19 cellular contexts compared by ENCODE assay signal in genomic region chr17:72063262-72063661, GRCh38. TPM values are rescaled to one million over a fixed set of nuclear protein-coding genes. Genes with fewer than 3 reads are reported as not detected.
DNase-seq lines count a peak whose midpoint lies in the region; ATAC-seq, FAIRE-seq and TF ChIP-seq lines count a peak whose summit lies in the region.
"Had no signal": no experiment of that assay in that cellular context is flagged by ENCODE, and none has a peak within 500 bp of the region (broad histone marks: within the 10 kb centered on the region; RNA-seq: fewer than 3 reads in every experiment).

No MANE protein-coding gene starts in this region.

- ATAC-seq in mucosa of descending colon = no peak
- ATAC-seq: T-helper 17 cell had no signal

- DNase-seq in Calu3 = peak; percentile 40
- peak; percentile 11 for DNase-seq in Daoy (ENCODE audit: low read depth)
- peak; percentile 95 for DNase-seq in NCI-H2107 treated with DMSO at 0.1 percent for 48 hours (lab: John Stamatoyannopoulos, UW; ENCODE audit: unreplicated experiment)
- no peak for DNase-seq in bronchial epithelial cell (ENCODE audit: low read depth)
- DNase-seq in ecto neural progenitor cell (ENCODE audit: low spot score) = no peak
- no peak for DNase-seq in RWPE1 (ENCODE audit: low spot score)
- DNase-seq in mucosa of descending colon = no peak
- no peak for DNase-seq in foreskin melanocyte
- DNase-seq: ACHN; CD4-positive, alpha-beta T cell; KG1; NCI-H774; Peyer's patch; SIG-M5; T-helper 17 cell had no signal

- CTCF ChIA-PET in Calu3 (lab: Charles Lee) = interaction anchor here (0.8 kb wide), 1 partner anchor 37 kb away, joined by 4 read pairs; no protein-coding TSS in a partner anchor
- CTCF ChIA-PET in RWPE1 (lab: Yijun Ruan, JAX) = no interaction called here

- no peak overlapping the region for H3K4me3 Mint-ChIP-seq in Calu3 (ENCODE audit: low read depth, unreplicated experiment)
- H3K4me3 Mint-ChIP-seq: B cell; CD4-positive, alpha-beta T cell; T-helper 17 cell had no signal

- no TSS peak for BruUV-seq in Calu3 (replicated peaks; lab: Mats Ljungman, UMichigan)

- no peak overlapping the region for H3K4me3 ChIP-seq in bronchial epithelial cell (ENCODE audit: low read depth, low read length)
- H3K4me3 ChIP-seq in mucosa of descending colon = no peak overlapping the region
- H3K4me3 ChIP-seq: Peyer's patch had no signal

- FAIRE-seq in bronchial epithelial cell (lab: Jason Lieb, UNC) = peak; percentile 80
- FAIRE-seq: D721Med, H1 had no signal

- H3K4me1 ChIP-seq in mucosa of descending colon (ENCODE audit: low read depth) = no peaks in the 10 kb centered on the region
- H3K4me1 ChIP-seq: Peyer's patch had no signal

- TF ChIP-seq CTCF in Calu3 (IDR thresholded peaks at IDR 0.05; ENCODE audit: unreplicated experiment) (no peak), bronchial epithelial cell (IDR thresholded peaks at IDR 0.05; ENCODE audit: insufficient read depth, low read length, severe bottlenecking) (no peak), RWPE1 (conservative IDR thresholded peaks at IDR 0.05; ENCODE audit: low read depth) (no peak), mucosa of descending colon (IDR thresholded peaks at IDR 0.05) (no peak)

- no peaks in the 10 kb centered on the region for H3K27me3 ChIP-seq in bronchial epithelial cell (ENCODE audit: control insufficient read depth, insufficient read depth, low read length)
- H3K27me3 ChIP-seq: Peyer's patch had no signal

- H3K36me3 Mint-ChIP-seq in Calu3 (ENCODE audit: insufficient read depth, unreplicated experiment) = no peaks in the 10 kb centered on the region

- H3K9me3 Mint-ChIP-seq in Calu3 (ENCODE audit: low read depth, unreplicated experiment) = peaks cover 2% of the 10 kb centered on the region
- H3K9me3 Mint-ChIP-seq: CD4-positive, alpha-beta T cell had no signal

- no peaks in the 10 kb centered on the region for H3K9me3 ChIP-seq in mucosa of descending colon
- H3K9me3 ChIP-seq: Peyer's patch had no signal

- peaks cover 25% of the 10 kb centered on the region for H3K27me3 Mint-ChIP-seq in Calu3 (ENCODE audit: unreplicated experiment)
- H3K27me3 Mint-ChIP-seq: B cell; CD4-positive, alpha-beta T cell; T-helper 17 cell had no signal

- POLR2A ChIA-PET in RWPE1 (lab: Yijun Ruan, JAX; ENCODE audit: low non-redundant PET) = no interaction called here

- H3K36me3 ChIP-seq in bronchial epithelial cell (ENCODE audit: control insufficient read depth, insufficient read depth, low read length) (no peaks in the 10 kb centered on the region), mucosa of descending colon (ENCODE audit: low read depth) (no peaks in the 10 kb centered on the region)
- H3K36me3 ChIP-seq: Peyer's patch had no signal

- no peak overlapping the region for H3K27ac ChIP-seq in RWPE1
- H3K27ac ChIP-seq: HL-60, Peyer's patch had no signal

- no peak overlapping the region for H3K27ac Mint-ChIP-seq in Calu3 (ENCODE audit: unreplicated experiment)
- H3K27ac Mint-ChIP-seq: B cell; CD4-positive, alpha-beta T cell; T-helper 17 cell had no signal

- peaks cover 2% of the 10 kb centered on the region for H3K4me1 Mint-ChIP-seq in Calu3 (ENCODE audit: low read depth, unreplicated experiment)
- H3K4me1 Mint-ChIP-seq: B cell, T-helper 17 cell had no signal

- intact Hi-C loops in Calu3 (cut with micrococcal nuclease; ENCODE audit: unreplicated experiment) (no loop called here), mucosa of descending colon (cut with DNase I, micrococcal nuclease) (no loop called here)

RNA-seq across cellular contexts. Expression of gene SOX9, which starts 57.6 kb away (rescaled TPM):
- total RNA-seq in Calu3 (2022) = 173 and 210 TPM in 2 replicates
- 7.4 and 8.4 TPM in 2 replicates for total RNA-seq in Daoy (2014; rRNA removed; shearing (Covaris generic))
- 1.1 and 1.2 TPM in 2 replicates for total RNA-seq in bronchial epithelial cell
- 10 to 100 TPM; 17.2 to 46.0 (median 39.8) TPM for total RNA-seq in mucosa of descending colon
- total RNA-seq: B cell; CD4-positive, alpha-beta T cell; T-helper 17 cell had no signal

Comparison
In these comparisons a context has a peak if more than half of its experiments do, and no peak if none do; other contexts are left out.
1. DNase-seq: peak in Calu3 (single experiment), Daoy (single experiment) and NCI-H2107 treated with DMSO at 0.1 percent for 48 hours (single experiment); none in bronchial epithelial cell (single experiment), ecto neural progenitor cell (single experiment), RWPE1 (single experiment), mucosa of descending colon (0 of 3) and foreskin melanocyte (single experiment).